33 cellular contexts compared by ENCODE assay signal in genomic region chr11:104523611-104524010, GRCh38.
"Had no signal": no experiment of that assay in that cellular context is flagged by ENCODE, and none has a peak within 500 bp of the region (broad histone marks: within the 10 kb centered on the region; RNA-seq: fewer than 3 reads in every experiment).

No MANE protein-coding gene starts in this region.

- DNase-seq: Karpas-422, Kasumi-1, MG63, MM.1S, MV-4-11, NCI-H1048, NCI-H1092, NCI-H1092 treated with DMSO at 0.1 percent for 48 hours, NCI-H1105, NCI-H1105 treated with DMSO at 0.1 percent for 48 hours, NCI-H1417 treated with DMSO at 0.1 percent for 48 hours, NCI-H1436, NCI-H1436 treated with DMSO at 0.1 percent for 48 hours, NCI-H146, NCI-H1694, NCI-H1694 treated with DMSO at 0.1 percent for 48 hours, NCI-H187, NCI-H187 treated with DMSO at 0.1 percent for 48 hours, NCI-H1930, NCI-H2029, NCI-H2029 treated with DMSO at 0.1 percent for 48 hours, NCI-H2081, NCI-H2081 treated with DMSO at 0.1 percent for 48 hours, NCI-H2107, NCI-H2171, NCI-H2171 treated with DMSO at 0.1 percent for 48 hours, NCI-H2227 treated with DMSO at 0.1 percent for 48 hours, NCI-H226, NCI-H345, NCI-H510A, NCI-H510A treated with DMSO at 0.1 percent for 48 hours, NCI-H524 had no signal

- H3K4me3 ChIP-seq: MG63 had no signal

- H3K36me3 ChIP-seq: MG63 had no signal

- H3K27ac ChIP-seq: KMS-11 had no signal

- H3K27me3 ChIP-seq: MG63 had no signal

- H3K9me3 ChIP-seq: MG63 had no signal
